ENCODE assay signal across 33 cellular contexts in the genomic region with DNA sequence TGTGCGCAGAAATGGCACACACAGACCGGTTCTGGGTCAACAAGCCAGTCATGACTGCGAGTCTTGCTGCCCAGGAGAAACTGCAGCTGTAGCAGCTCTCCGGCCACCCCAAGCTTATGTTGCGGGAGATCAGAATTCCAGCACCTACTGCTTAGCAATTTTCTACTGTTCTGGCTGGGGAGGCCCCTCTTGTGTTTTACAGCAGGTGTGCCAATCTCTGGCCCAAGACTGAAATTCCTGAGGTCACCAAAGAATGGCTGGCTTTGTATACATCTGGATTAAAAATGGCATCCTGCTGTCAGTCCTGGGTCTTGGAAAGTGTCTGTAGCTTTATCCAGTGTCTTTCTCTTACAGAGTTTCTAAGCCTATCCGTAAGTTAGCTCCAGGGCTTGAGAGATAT.
"Had no signal": no experiment of that assay in that cellular context is flagged by ENCODE, and none has a peak within 500 bp of the region (broad histone marks: within the 10 kb centered on the region; RNA-seq: fewer than 3 reads in every experiment).

No MANE protein-coding gene starts in this region.

- H3K27me3 ChIP-seq: breast epithelium, cardiac muscle cell, dorsolateral prefrontal cortex, esophagus muscularis mucosa, foreskin keratinocyte, gastrocnemius medialis had no signal

- H3K9me3 ChIP-seq: gastrocnemius medialis had no signal

- H3K27me3 Mint-ChIP-seq: activated B cell treated with CpG ODN at 0.5 μM for 24 hours; activated CD8-positive, alpha-beta T cell treated with anti-CD3 and anti-CD28 coated beads for 36 hours; activated naive CD8-positive, alpha-beta T cell; activated T-helper 17 cell treated with anti-CD3 and anti-CD28 coated beads, Interleukin-2, amount 50 U/mL, for 72 hours; central memory CD8-positive, alpha-beta T cell; dendritic cell treated with granulocyte-macrophage colony-stimulating factor and Interleukin-4, amounts not matched to agents 40 ng/mL and 50 ng/mL, for 4 days; T-helper 17 cell had no signal

- H3K36me3 ChIP-seq: breast epithelium, cardiac muscle cell, esophagus muscularis mucosa, gastrocnemius medialis, WERI-Rb-1 had no signal

- H3K36me3 Mint-ChIP-seq: activated naive CD8-positive, alpha-beta T cell; brain had no signal

- H3K4me1 Mint-ChIP-seq: activated B cell treated with CpG ODN at 0.5 μM for 24 hours; activated T-helper 17 cell treated with anti-CD3 and anti-CD28 coated beads, Interleukin-2, amount 50 U/mL, for 72 hours; central memory CD8-positive, alpha-beta T cell; T-helper 17 cell had no signal

- H3K4me3 ChIP-seq: breast epithelium, cardiac muscle cell, coronary artery, dorsolateral prefrontal cortex, esophagus muscularis mucosa, gastrocnemius medialis had no signal

- H3K27ac ChIP-seq: breast epithelium, cardiac muscle cell, coronary artery, dorsolateral prefrontal cortex, esophagus muscularis mucosa, foreskin keratinocyte, gastrocnemius medialis, WERI-Rb-1 had no signal

- DNase-seq: activated B cell treated with CpG ODN at 0.5 μM for 24 hours; activated CD4-positive, alpha-beta T cell treated with anti-CD3 and anti-CD28 coated beads for 48 hours; activated CD4-positive, alpha-beta T cell treated with anti-CD3 and anti-CD28 coated beads, Interleukin-2, amount 50 U/mL, for 1 hour; activated CD4-positive, alpha-beta T cell treated with anti-CD3 and anti-CD28 coated beads, Interleukin-2, amount 50 U/mL, for 48 hours; activated CD8-positive, alpha-beta memory T cell treated with anti-CD3 and anti-CD28 coated beads for 24 hours; activated CD8-positive, alpha-beta T cell treated with anti-CD3 and anti-CD28 coated beads for 36 hours; activated effector memory CD4-positive, alpha-beta T cell treated with Interleukin-2 at 50 U/mL for 16 hours; activated gamma-delta T cell treated with Interleukin-2 at 50 U/mL for 16 hours; activated naive CD4-positive, alpha-beta T cell treated with anti-CD3 and anti-CD28 coated beads, Interleukin-2, amount 50 U/mL, for 16 hours; activated naive CD4-positive, alpha-beta T cell treated with Interleukin-2 at 50 U/mL for 16 hours; activated T-cell treated with anti-CD3 and anti-CD28 coated beads, Interleukin-2, amount 50 U/mL, for 4 hours; amniotic stem cell; anterior cingulate cortex; dorsolateral prefrontal cortex; effector memory CD4-positive, alpha-beta T cell; erythroblast; foreskin keratinocyte; gastrocnemius medialis; T-helper 1 cell; T-helper 17 cell; T1000; WERI-Rb-1 had no signal

- H3K4me1 ChIP-seq: breast epithelium, esophagus muscularis mucosa, foreskin keratinocyte, gastrocnemius medialis had no signal

- H3K4me3 Mint-ChIP-seq: activated B cell treated with CpG ODN at 0.5 μM for 24 hours; activated CD8-positive, alpha-beta T cell treated with anti-CD3 and anti-CD28 coated beads for 36 hours; activated naive CD8-positive, alpha-beta T cell; activated T-cell treated with anti-CD3 and anti-CD28 coated beads, Interleukin-2, amount 50 U/mL, for 4 hours; activated T-helper 17 cell treated with anti-CD3 and anti-CD28 coated beads, Interleukin-2, amount 50 U/mL, for 72 hours; brain; central memory CD8-positive, alpha-beta T cell; dendritic cell treated with granulocyte-macrophage colony-stimulating factor and Interleukin-4, amounts not matched to agents 40 ng/mL and 50 ng/mL, for 4 days; T-helper 17 cell; T-helper 2 cell treated with Interferon-gamma antibody and Interleukin-4, amounts not matched to agents 5 μg/mL and 100 μg/mL, for 36 hours had no signal

- ATAC-seq: activated CD4-positive, CD25-positive, alpha-beta regulatory T cell treated with anti-CD3 and anti-CD28 coated beads, Interleukin-2, amount 50 U/mL, for 24 hours; activated CD8-positive, alpha-beta T cell treated with anti-CD3 and anti-CD28 coated beads for 36 hours; activated T-cell treated with anti-CD3 and anti-CD28 coated beads, Interleukin-2, amount 50 U/mL, for 4 hours; activated T-helper 17 cell treated with anti-CD3 and anti-CD28 coated beads, Interleukin-2, amount 50 U/mL, for 72 hours; foreskin keratinocyte; gastrocnemius medialis; T-helper 17 cell had no signal

- H3K27ac Mint-ChIP-seq: activated B cell treated with CpG ODN at 0.5 μM for 24 hours; activated CD8-positive, alpha-beta T cell treated with anti-CD3 and anti-CD28 coated beads for 36 hours; activated naive CD8-positive, alpha-beta T cell; activated T-helper 17 cell treated with anti-CD3 and anti-CD28 coated beads, Interleukin-2, amount 50 U/mL, for 72 hours; brain; dendritic cell treated with granulocyte-macrophage colony-stimulating factor and Interleukin-4, amounts not matched to agents 40 ng/mL and 50 ng/mL, for 4 days; T-helper 17 cell; T-helper 2 cell treated with Interferon-gamma antibody and Interleukin-4, amounts not matched to agents 5 μg/mL and 100 μg/mL, for 36 hours had no signal
